ENCODE assay signal across 26 cellular contexts in the genomic region with DNA sequence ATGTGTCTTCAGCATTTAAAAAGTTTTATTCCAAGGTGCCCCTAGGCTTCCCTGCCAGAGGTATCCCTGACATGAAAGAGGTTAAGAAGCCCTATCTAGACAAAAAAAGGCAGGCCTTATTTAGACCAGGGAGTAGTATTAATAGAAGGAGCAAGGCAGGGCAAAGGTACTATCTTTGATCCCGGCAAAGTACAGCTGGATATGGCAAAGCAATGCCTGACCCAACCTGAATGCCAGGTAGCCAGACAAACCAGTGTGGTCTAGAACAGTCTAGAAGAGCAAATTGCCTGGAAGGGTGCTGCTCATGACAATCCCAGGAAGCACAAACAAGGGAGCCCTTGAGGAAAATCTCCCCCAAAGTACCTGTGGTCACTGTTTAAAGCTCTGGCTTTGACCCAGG.
"Had no signal": no experiment of that assay in that cellular context is flagged by ENCODE, and none has a peak within 500 bp of the region (broad histone marks: within the 10 kb centered on the region; RNA-seq: fewer than 3 reads in every experiment).

No MANE protein-coding gene starts in this region.

- ATAC-seq: activated CD4-positive, alpha-beta T cell treated with anti-CD3 and anti-CD28 coated beads for 36 hours; activated CD8-positive, alpha-beta T cell treated with anti-CD3 and anti-CD28 coated beads, Interleukin-2, amount 10 ng/mL, durations not matched to agents 7 days and 5 days; activated T-cell treated with anti-CD3 and anti-CD28 coated beads, Interleukin-2, amount 50 U/mL, for 4 hours; activated T-helper 17 cell treated with anti-CD3 and anti-CD28 coated beads, Interleukin-2, amount 50 U/mL, for 72 hours; esophagus mucosa had no signal

- H3K4me1 Mint-ChIP-seq: activated T-helper 17 cell treated with anti-CD3 and anti-CD28 coated beads, Interleukin-2, amount 50 U/mL, for 72 hours had no signal

- H3K4me3 Mint-ChIP-seq: activated CD4-positive, alpha-beta memory T cell treated with anti-CD3 and anti-CD28 coated beads for 36 hours; activated CD4-positive, alpha-beta T cell treated with anti-CD3 and anti-CD28 coated beads for 36 hours; activated CD4-positive, alpha-beta T cell treated with anti-CD3 and anti-CD28 coated beads, Interleukin-2, amount 10 ng/mL, durations not matched to agents 24 days and 14 days; activated CD8-positive, alpha-beta T cell treated with anti-CD3 and anti-CD28 coated beads, Interleukin-2, amount 10 ng/mL, durations not matched to agents 7 days and 5 days; activated naive CD8-positive, alpha-beta T cell; activated T-cell treated with anti-CD3 and anti-CD28 coated beads, Interleukin-2, amount 50 U/mL, for 4 hours; activated T-helper 17 cell treated with anti-CD3 and anti-CD28 coated beads, Interleukin-2, amount 50 U/mL, for 72 hours had no signal

- H3K9me3 Mint-ChIP-seq: activated CD4-positive, alpha-beta memory T cell treated with anti-CD3 and anti-CD28 coated beads for 36 hours; activated T-cell treated with anti-CD3 and anti-CD28 coated beads, Interleukin-2, amount 50 U/mL, for 4 hours; activated T-helper 17 cell treated with anti-CD3 and anti-CD28 coated beads, Interleukin-2, amount 50 U/mL, for 72 hours had no signal

- DNase-seq: activated CD4-positive, alpha-beta memory T cell treated with anti-CD3 and anti-CD28 coated beads for 36 hours; activated CD4-positive, alpha-beta T cell treated with anti-CD3 and anti-CD28 coated beads for 36 hours; activated CD4-positive, alpha-beta T cell treated with anti-CD3 and anti-CD28 coated beads, Interleukin-2, amount 10 ng/mL, durations not matched to agents 24 days and 14 days; activated CD4-positive, CD25-positive, alpha-beta regulatory T cell; activated CD4-positive, CD25-positive, alpha-beta regulatory T cell treated with anti-CD3 and anti-CD28 coated beads, Interleukin-2, amount 50 U/mL, for 72 hours; activated CD8-positive, alpha-beta T cell treated with anti-CD3 and anti-CD28 coated beads, Interleukin-2, amount 10 ng/mL, durations not matched to agents 7 days and 5 days; activated effector memory CD4-positive, alpha-beta T cell treated with Interleukin-2 at 50 U/mL for 16 hours; activated gamma-delta T cell treated with Interleukin-2 at 50 U/mL for 16 hours; activated naive CD4-positive, alpha-beta T cell treated with anti-CD3 and anti-CD28 coated beads, Interleukin-2, amount 50 U/mL, for 16 hours; activated naive CD4-positive, alpha-beta T cell treated with Interleukin-2 at 50 U/mL for 16 hours; activated T-cell treated with anti-CD3 and anti-CD28 coated beads, Interleukin-2, amount 50 U/mL, for 4 hours; amniotic stem cell; anterior cingulate cortex; brain microvascular endothelial cell; central memory CD4-positive, alpha-beta T cell; cerebellar nuclear complex; colonic mucosa; effector CD8-positive, alpha-beta T cell; foreskin fibroblast; T-helper 2 cell had no signal

- FAIRE-seq: astrocyte, bronchial epithelial cell, frontal cortex had no signal

- H3K9me3 ChIP-seq: colonic mucosa had no signal

- H3K4me3 ChIP-seq: colonic mucosa had no signal

- H3K36me3 ChIP-seq: brain microvascular endothelial cell, colonic mucosa had no signal

- H3K27ac Mint-ChIP-seq: activated CD4-positive, alpha-beta memory T cell treated with anti-CD3 and anti-CD28 coated beads for 36 hours; activated CD4-positive, alpha-beta T cell treated with anti-CD3 and anti-CD28 coated beads for 36 hours; activated CD4-positive, alpha-beta T cell treated with anti-CD3 and anti-CD28 coated beads, Interleukin-2, amount 10 ng/mL, durations not matched to agents 24 days and 14 days; activated CD8-positive, alpha-beta T cell treated with anti-CD3 and anti-CD28 coated beads, Interleukin-2, amount 10 ng/mL, durations not matched to agents 7 days and 5 days; activated naive CD8-positive, alpha-beta T cell; activated T-helper 17 cell treated with anti-CD3 and anti-CD28 coated beads, Interleukin-2, amount 50 U/mL, for 72 hours had no signal

- H3K4me1 ChIP-seq: colonic mucosa had no signal

- H3K36me3 Mint-ChIP-seq: activated CD4-positive, alpha-beta memory T cell treated with anti-CD3 and anti-CD28 coated beads for 36 hours had no signal

- H3K27ac ChIP-seq: brain microvascular endothelial cell, colonic mucosa had no signal

- H3K27me3 ChIP-seq: colonic mucosa had no signal
